8 cellular contexts compared by ENCODE assay signal in genomic region chr2:26848336-26849055, GRCh38. TPM values are rescaled to one million over a fixed set of nuclear protein-coding genes. Genes with fewer than 3 reads are reported as not detected.
DNase-seq lines count a peak whose midpoint lies in the region; ATAC-seq and TF ChIP-seq lines count a peak whose summit lies in the region.

No MANE protein-coding gene starts in this region.

- TF ChIP-seq EP300 in tibial nerve (IDR thresholded peaks at IDR 0.05) = no peak

- TF ChIP-seq CTCF in lower lobe of right lung (IDR thresholded peaks at IDR 0.05) (no peak), tibial nerve (IDR thresholded peaks at IDR 0.05) (no peak)

- peak; percentile 48 for DNase-seq in NCI-H1105 (lab: John Stamatoyannopoulos, UW)
- no peak for DNase-seq in lower lobe of right lung
- no peak for DNase-seq in tibial nerve (ENCODE audit: low spot score in 2 of 2)

- TF ChIP-seq POLR2A in tibial nerve (IDR thresholded peaks at IDR 0.05) = no peak

- intact Hi-C loops in lower lobe of right lung (cut with DNase I) = loop anchor here (10.0 kb wide), 1 partner anchor 96 kb away; no protein-coding TSS in a partner anchor

- H3K27ac ChIP-seq in angular gyrus (ENCODE audit: low read depth, low read length) = peak overlapping the region; percentile 62
- no peak overlapping the region for H3K27ac ChIP-seq in lower lobe of right lung
- H3K27ac ChIP-seq in tibial nerve = no peak overlapping the region

- 2 to 3% methylated on average over 22 to 57 of the region's 75 CpGs for WGBS in tibial nerve, 2 donors

- H3K36me3 ChIP-seq in ES-I3 (ENCODE audit: insufficient read depth, low read length) (no peaks in the 10 kb centered on the region), lower lobe of right lung (no peaks in the 10 kb centered on the region), tibial nerve (no peaks in the 10 kb centered on the region)

- H3K4me1 ChIP-seq in ES-I3 (ENCODE audit: insufficient read depth, low read length) (no peaks in the 10 kb centered on the region), lower lobe of right lung (peaks cover 38% of the 10 kb centered on the region), tibial nerve (peaks cover 0 to 41% (median 27%) of the 10 kb centered on the region in 4 donors)

- H3K9me3 ChIP-seq in ES-I3 (ENCODE audit: control insufficient read depth, insufficient read depth, low read length) (no peaks in the 10 kb centered on the region; the same call in 1 of the 2 replicates), lower lobe of right lung (no peaks in the 10 kb centered on the region), tibial nerve (no peaks in the 10 kb centered on the region)

- H3K9ac ChIP-seq in ES-I3 (ENCODE audit: low read depth, low read length) = peak overlapping the region; percentile 77

- H3K4me3 ChIP-seq in lower lobe of right lung (peak overlapping the region; percentile 36), tibial nerve (peak overlapping the region; percentile 4 to 43 (median 18))

- ATAC-seq in lower lobe of right lung (peak; percentile 27 to 41), GM21619 (IDR thresholded peaks at IDR 0.05; ENCODE audit: unreplicated experiment) (no peak), HG02885 (IDR thresholded peaks at IDR 0.05; ENCODE audit: poor library complexity, unreplicated experiment) (no peak), HG02798 (IDR thresholded peaks at IDR 0.05; ENCODE audit: poor library complexity, unreplicated experiment) (no peak)

- H3K27me3 ChIP-seq in lower lobe of right lung (ENCODE audit: low read depth) (peaks cover 84% of the 10 kb centered on the region), tibial nerve (peaks cover 9 to 94% of the 10 kb centered on the region in 2 donors)

RNA-seq across cellular contexts. Expression of gene DPYSL5, which starts 0.6 kb away (rescaled TPM):
- total RNA-seq in lower lobe of right lung (not detected), tibial nerve (not detected)

Comparison
In these comparisons a context has a peak if more than half of its experiments do, and no peak if none do; other contexts are left out.
1. ATAC-seq: peak in lower lobe of right lung (2 of 2); none in GM21619 (single experiment), HG02885 (single experiment) and HG02798 (single experiment).